ENCODE assay signal across 13 cellular contexts in the genomic region with DNA sequence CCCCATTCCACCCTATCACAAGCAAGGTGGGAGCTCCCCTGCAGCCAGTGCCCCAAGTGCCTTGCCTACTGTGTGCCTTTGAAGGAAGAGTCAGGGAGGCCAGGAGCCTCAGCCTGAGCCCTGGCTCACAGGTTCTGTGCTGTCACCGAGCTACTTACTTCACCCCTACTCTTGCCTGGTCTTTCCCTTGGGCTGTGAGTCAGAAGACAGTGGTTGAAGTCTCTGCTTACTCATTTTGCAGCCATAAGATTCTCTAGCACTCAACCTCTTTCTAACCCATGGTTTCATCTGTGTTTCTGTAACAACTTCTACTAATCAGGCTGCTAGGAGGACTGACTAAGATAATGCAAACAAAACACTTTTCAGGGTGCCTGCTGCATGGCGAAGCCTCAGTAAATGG.
A peak's percentile ranks its signal among the peaks of the same experiment; 100 is the strongest.
DNase-seq lines count a peak whose midpoint lies in the region; ATAC-seq and TF ChIP-seq lines count a peak whose summit lies in the region.
"Had no signal": no experiment of that assay in that cellular context is flagged by ENCODE, and none has a peak within 500 bp of the region (broad histone marks: within the 10 kb centered on the region; RNA-seq: fewer than 3 reads in every experiment).

No MANE protein-coding gene starts in this region.

- intact Hi-C loops in mammary epithelial cell (cut with micrococcal nuclease): no loop called here

- H3K9me3 ChIP-seq in mammary epithelial cell (replicated peaks; ENCODE audit: insufficient read depth, low read length): no peaks in the 10 kb centered on the region
- H3K9me3 ChIP-seq: gastroesophageal sphincter, upper lobe of left lung had no signal

- H3K79me2 ChIP-seq in mammary epithelial cell (ENCODE audit: insufficient read depth, low read length): no peaks in the 10 kb centered on the region

- ATAC-seq in GM18517 (IDR thresholded peaks at IDR 0.05; ENCODE audit: unreplicated experiment): no peak
- ATAC-seq: gastroesophageal sphincter, left colon had no signal

- no peak for TF ChIP-seq CTCF in mammary epithelial cell (conservative IDR thresholded peaks at IDR 0.05 in 1 of 2, IDR thresholded peaks at IDR 0.05 in 1 of 2; ENCODE audit: extremely low read depth in 1 of 2, insufficient read depth in 1 of 2, low read depth in 1 of 2, low read length in 2 of 2)

- H3K36me3 ChIP-seq in mammary epithelial cell (ENCODE audit: insufficient read depth, low read length): no peaks in the 10 kb centered on the region
- H3K36me3 ChIP-seq: gastroesophageal sphincter, upper lobe of left lung had no signal

- no peak overlapping the region for H3K4me3 ChIP-seq in mammary epithelial cell (replicated peaks in 1 of 3; ENCODE audit: insufficient read depth in 1 of 3, low read depth in 2 of 3, low read length in 3 of 3)
- H3K4me3 ChIP-seq: gastroesophageal sphincter, upper lobe of left lung had no signal

- no peak overlapping the region for H3K4me2 ChIP-seq in mammary epithelial cell (ENCODE audit: insufficient read depth, low read depth, low read length)

- dilution Hi-C loops in mammary epithelial cell (cut with HindIII; ENCODE audit: low sequenced_read_pairs): no loop called here

- H4K20me1 ChIP-seq in mammary epithelial cell (ENCODE audit: insufficient read depth, low read length): no peaks in the 10 kb centered on the region

- H3K27ac ChIP-seq in mammary epithelial cell (ENCODE audit: insufficient read depth, low read depth, low read length): no peak overlapping the region
- H3K27ac ChIP-seq: 22Rv1, gastroesophageal sphincter, upper lobe of left lung had no signal

- no TSS peak for BruUV-seq in mammary epithelial cell (replicated peaks; lab: Mats Ljungman, UMichigan)

- DNase-seq in NCI-H82 (lab: John Stamatoyannopoulos, UW) (peak; percentile 27), NCI-H82 treated with DMSO at 0.1 percent for 48 hours (lab: John Stamatoyannopoulos, UW; ENCODE audit: unreplicated experiment) (no peak), HK-2 (ENCODE audit: unreplicated experiment) (peak; percentile 33), mammary epithelial cell (peak; percentile 72), myocyte (ENCODE audit: low read depth) (peak; percentile 38), hippocampal formation (lab: John Stamatoyannopoulos, UW) (no peak), HPDE6-E6E7 (ENCODE audit: extremely low spot score) (no peak)
- DNase-seq: left colon, small intestine, upper lobe of left lung had no signal

- peaks cover 3% of the 10 kb centered on the region for H3K27me3 ChIP-seq in mammary epithelial cell (ENCODE audit: insufficient read depth, low read length)
- H3K27me3 ChIP-seq: gastroesophageal sphincter, upper lobe of left lung had no signal

- no peak overlapping the region for H3K9ac ChIP-seq in mammary epithelial cell (ENCODE audit: insufficient read depth, low read length)

- in situ Hi-C loops in mammary epithelial cell (cut with MboI; ENCODE audit: low sequenced_read_pairs in 2 of 2): no loop called here

- CTCF ChIA-PET in mammary epithelial cell (lab: Charles Lee; ENCODE audit: low non-redundant PET): no interaction called here

- WGBS in mammary epithelial cell (ENCODE audit: low coverage, missing lambda C conversion rate): 64% methylated on average over 2 of the region's 2 CpGs

- H2AFZ ChIP-seq in mammary epithelial cell (ENCODE audit: low read depth, low read length): no peak overlapping the region

- no peaks in the 10 kb centered on the region for H3K4me1 ChIP-seq in mammary epithelial cell (ENCODE audit: insufficient read depth, low read length)

Comparison
In these comparisons a context has a peak if more than half of its experiments do, and no peak if none do; other contexts are left out.
1. DNase-seq: peak in NCI-H82 (single experiment), HK-2 (single experiment), mammary epithelial cell (single experiment) and myocyte (single experiment); none in NCI-H82 treated with DMSO at 0.1 percent for 48 hours (single experiment), hippocampal formation (0 of 2) and HPDE6-E6E7 (single experiment).